In the genomic region with DNA sequence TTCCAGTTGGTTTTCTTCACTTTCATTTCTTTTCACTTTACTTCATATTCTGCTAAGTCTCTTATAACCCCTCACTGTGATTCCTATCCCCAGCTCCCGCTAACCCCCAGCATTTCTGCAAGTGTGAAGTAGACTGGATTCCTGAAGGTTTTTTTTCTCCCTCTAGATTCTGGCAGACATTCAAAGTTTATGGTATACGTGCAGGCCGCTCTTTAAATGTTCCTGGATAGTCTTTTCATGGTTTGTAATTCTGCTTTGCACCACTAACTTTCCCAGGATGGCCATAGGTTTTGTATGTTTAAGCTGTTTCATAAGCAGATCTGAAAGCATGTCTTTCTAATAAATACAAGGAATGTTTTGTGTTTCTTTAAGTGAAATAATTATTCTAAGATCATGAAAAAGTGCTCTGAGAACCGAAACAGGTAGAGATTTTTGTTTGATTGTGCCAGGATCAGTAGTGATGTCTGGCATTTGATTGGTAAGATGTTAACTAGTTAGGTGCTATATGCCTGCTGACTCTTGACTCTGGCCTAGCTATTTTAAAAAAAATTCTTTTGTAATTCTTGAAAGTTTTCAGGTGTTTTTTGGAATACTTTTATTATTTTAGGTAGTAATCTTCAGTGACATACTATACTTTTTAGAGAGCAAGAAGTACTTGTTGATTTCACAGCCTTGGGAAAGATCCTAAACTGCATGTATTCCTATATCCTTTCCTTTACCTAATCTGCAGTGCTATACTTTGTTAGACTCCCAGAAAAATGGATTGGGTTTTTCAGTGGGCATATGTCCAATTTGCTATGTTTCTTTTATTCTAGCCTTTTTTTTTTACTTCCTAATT, we compare ENCODE assay signal across 19 cellular contexts. TPM values are rescaled to one million over a fixed set of nuclear protein-coding genes. Genes with fewer than 3 reads are reported as not detected.
DNase-seq lines count a peak whose midpoint lies in the region; ATAC-seq, FAIRE-seq and TF ChIP-seq lines count a peak whose summit lies in the region.
"Had no signal": no experiment of that assay in that cellular context is flagged by ENCODE, and none has a peak within 500 bp of the region (broad histone marks: within the 10 kb centered on the region; RNA-seq: fewer than 3 reads in every experiment).

No MANE protein-coding gene starts in this region.

- intact Hi-C loops in right cardiac atrium (cut with DNase I): no loop called here
- intact Hi-C loops in activated CD4-positive, alpha-beta memory T cell treated with anti-CD3 and anti-CD28 coated beads for 36 hours (cut with micrococcal nuclease): no loop called here

- no peak overlapping the region for H4K91ac ChIP-seq in mesenchymal stem cell (ENCODE audit: low read length)

- TF ChIP-seq CTCF in cardiac muscle cell (IDR thresholded peaks at IDR 0.05; ENCODE audit: low read depth, low read length) (no peak), bronchial epithelial cell (IDR thresholded peaks at IDR 0.05; ENCODE audit: insufficient read depth, low read length, severe bottlenecking) (no peak), type B pancreatic cell (conservative IDR thresholded peaks at IDR 0.05) (no peak)

- H3K27ac ChIP-seq in cardiac muscle cell (peak overlapping the region; percentile 85), right cardiac atrium (ENCODE audit: low read length) (no peak overlapping the region), mesenchymal stem cell (ENCODE audit: low read length, poor library complexity, severe bottlenecking) (no peak overlapping the region)
- H3K27ac ChIP-seq: heart right ventricle, SJSA1 had no signal

- FAIRE-seq in bronchial epithelial cell (lab: Jason Lieb, UNC): no peak

- H3K18ac ChIP-seq in mesenchymal stem cell (ENCODE audit: low read depth in 1 of 2, low read length in 2 of 2): no peak overlapping the region

- no peak overlapping the region for H2AK5ac ChIP-seq in mesenchymal stem cell (ENCODE audit: low read length, severe bottlenecking)

- POLR2A ChIA-PET in activated CD4-positive, alpha-beta memory T cell treated with anti-CD3 and anti-CD28 coated beads for 36 hours (lab: Charles Lee): no interaction called here

- H3K27me3 ChIP-seq in cardiac muscle cell (no peaks in the 10 kb centered on the region), right cardiac atrium (ENCODE audit: control insufficient read depth, insufficient read depth) (no peaks in the 10 kb centered on the region), bronchial epithelial cell (ENCODE audit: control insufficient read depth, insufficient read depth, low read length) (no peaks in the 10 kb centered on the region), mesenchymal stem cell (ENCODE audit: control insufficient read depth in 1 of 2, insufficient read depth in 1 of 2, low read length in 2 of 2) (no peaks in the 10 kb centered on the region)
- H3K27me3 ChIP-seq: heart right ventricle, SJSA1 had no signal

- no peak overlapping the region for H2BK12ac ChIP-seq in mesenchymal stem cell (ENCODE audit: low read length in 2 of 2)

- H2BK15ac ChIP-seq in mesenchymal stem cell (ENCODE audit: low read depth, poor library complexity, severe bottlenecking): no peak overlapping the region

- H3K4ac ChIP-seq in mesenchymal stem cell (ENCODE audit: low read depth in 1 of 2, low read length in 2 of 2): no peak overlapping the region

- no peak overlapping the region for H2BK5ac ChIP-seq in mesenchymal stem cell (ENCODE audit: low read depth, low read length, poor library complexity, severe bottlenecking)

- ATAC-seq in right cardiac atrium: no peak
- ATAC-seq: heart right ventricle had no signal

- H3K14ac ChIP-seq in mesenchymal stem cell (ENCODE audit: low read length in 2 of 2): no peak overlapping the region

- DNase-seq in cardiac muscle cell (ENCODE audit: low read depth in 1 of 2, low spot score in 1 of 2) (peak; percentile 35 to 51), right cardiac atrium (no peak), bronchial epithelial cell (ENCODE audit: low read depth) (peak; percentile 8), mesenchymal stem cell (peak; percentile 44), type B pancreatic cell (ENCODE audit: extremely low spot score, unreplicated experiment) (no peak), HCEC 1CT (no peak), mesenteric fat pad (ENCODE audit: low spot score) (no peak)
- DNase-seq in activated CD4-positive, alpha-beta memory T cell treated with anti-CD3 and anti-CD28 coated beads for 36 hours: no peak
- DNase-seq: activated CD4-positive, alpha-beta T cell treated with anti-CD3 and anti-CD28 coated beads for 48 hours; activated T-cell treated with anti-CD3 and anti-CD28 coated beads for 4 hours; amniotic stem cell; EL; heart right ventricle; NCI-H1048; NCI-H2107; NCI-H526 treated with DMSO at 0.1 percent for 48 hours; OCI-M1; T-helper 9 cell had no signal

- H3K23ac ChIP-seq in mesenchymal stem cell (ENCODE audit: low read length in 2 of 2): no peak overlapping the region

- H3K9ac ChIP-seq in mesenchymal stem cell (ENCODE audit: low read length): no peak overlapping the region

- no peak overlapping the region for H2BK120ac ChIP-seq in mesenchymal stem cell (ENCODE audit: low read depth, low read length)

- no peaks in the 10 kb centered on the region for H3K9me3 Mint-ChIP-seq in type B pancreatic cell
- H3K9me3 Mint-ChIP-seq in activated CD4-positive, alpha-beta memory T cell treated with anti-CD3 and anti-CD28 coated beads for 36 hours: no peaks in the 10 kb centered on the region

- H3K36me3 Mint-ChIP-seq in type B pancreatic cell: peaks cover 21% of the 10 kb centered on the region
- H3K36me3 Mint-ChIP-seq in activated CD4-positive, alpha-beta memory T cell treated with anti-CD3 and anti-CD28 coated beads for 36 hours: no peaks in the 10 kb centered on the region

- H3K79me1 ChIP-seq in mesenchymal stem cell (replicated peaks; ENCODE audit: low read length, poor library complexity, severe bottlenecking): peaks cover 13% of the 10 kb centered on the region

- H2AFZ ChIP-seq in mesenchymal stem cell (ENCODE audit: low read depth, low read length): no peak overlapping the region

- H3K4me3 ChIP-seq in cardiac muscle cell (no peak overlapping the region), right cardiac atrium (ENCODE audit: low read length) (no peak overlapping the region), bronchial epithelial cell (ENCODE audit: low read depth, low read length) (no peak overlapping the region), mesenchymal stem cell (ENCODE audit: insufficient read depth in 1 of 2, low read depth in 1 of 2, low read length in 2 of 2) (no peak overlapping the region)
- H3K4me3 ChIP-seq: heart right ventricle, SJSA1 had no signal

- no peak overlapping the region for H3K27ac Mint-ChIP-seq in type B pancreatic cell
- H3K27ac Mint-ChIP-seq in activated CD4-positive, alpha-beta memory T cell treated with anti-CD3 and anti-CD28 coated beads for 36 hours: no peak overlapping the region

- H3K4me3 Mint-ChIP-seq in type B pancreatic cell: peak overlapping the region; percentile 1
- H3K4me3 Mint-ChIP-seq in activated CD4-positive, alpha-beta memory T cell treated with anti-CD3 and anti-CD28 coated beads for 36 hours: no peak overlapping the region

- peak overlapping the region; percentile 58 for H3K4me2 ChIP-seq in mesenchymal stem cell (ENCODE audit: low read length, poor library complexity, severe bottlenecking)

- H3K4me1 ChIP-seq in cardiac muscle cell (ENCODE audit: low read depth): peaks cover 29% of the 10 kb centered on the region
- H3K4me1 ChIP-seq in right cardiac atrium (ENCODE audit: control insufficient read depth, insufficient read depth, low read length): peaks cover 12% of the 10 kb centered on the region
- H3K4me1 ChIP-seq in mesenchymal stem cell (ENCODE audit: control insufficient read depth, insufficient read depth, low read depth, low read length): peaks cover 20% of the 10 kb centered on the region

- 42% methylated on average over 4 of the region's 4 CpGs for WGBS in right cardiac atrium
- WGBS in mesenchymal stem cell: 69% methylated on average over 4 of the region's 4 CpGs

- H4K8ac ChIP-seq in mesenchymal stem cell (ENCODE audit: low read length): no peak overlapping the region

- no peaks in the 10 kb centered on the region for H3K27me3 Mint-ChIP-seq in type B pancreatic cell
- no peaks in the 10 kb centered on the region for H3K27me3 Mint-ChIP-seq in activated CD4-positive, alpha-beta memory T cell treated with anti-CD3 and anti-CD28 coated beads for 36 hours

- H3K9me3 ChIP-seq in cardiac muscle cell (ENCODE audit: low read depth) (no peaks in the 10 kb centered on the region), right cardiac atrium (ENCODE audit: control insufficient read depth, low read length) (no peaks in the 10 kb centered on the region), mesenchymal stem cell (ENCODE audit: control insufficient read depth, low read length) (no peaks in the 10 kb centered on the region)
- H3K9me3 ChIP-seq: heart right ventricle, SJSA1 had no signal

- H3K36me3 ChIP-seq in cardiac muscle cell (no peaks in the 10 kb centered on the region), bronchial epithelial cell (ENCODE audit: control insufficient read depth, insufficient read depth, low read length) (no peaks in the 10 kb centered on the region), mesenchymal stem cell (ENCODE audit: control insufficient read depth in 1 of 2, insufficient read depth in 2 of 2, low read depth in 1 of 2, low read length in 2 of 2) (no peaks in the 10 kb centered on the region)

- peaks cover 47% of the 10 kb centered on the region for H3K4me1 Mint-ChIP-seq in type B pancreatic cell (ENCODE audit: unreplicated experiment)
- peaks cover 57% of the 10 kb centered on the region for H3K4me1 Mint-ChIP-seq in activated CD4-positive, alpha-beta memory T cell treated with anti-CD3 and anti-CD28 coated beads for 36 hours (ENCODE audit: low read depth)

- CTCF ChIA-PET in activated CD4-positive, alpha-beta memory T cell treated with anti-CD3 and anti-CD28 coated beads for 36 hours (lab: Charles Lee): no interaction called here

RNA-seq across cellular contexts. Expression of a gene that starts 29.7 kb away (rescaled TPM):
- total RNA-seq in cardiac muscle cell: 7.5 and 20.3 TPM in 2 replicates
- 13.2 and 15.0 TPM in 2 replicates for polyA plus RNA-seq in cardiac muscle cell
- 10 to 100 TPM; 11.4 to 14.2 (median 13.2) TPM for total RNA-seq in right cardiac atrium
- 5.0 TPM for polyA plus RNA-seq in right cardiac atrium
- 26.6 and 32.0 TPM in 2 replicates for total RNA-seq in bronchial epithelial cell
- 13.2 TPM for polyA plus RNA-seq in mesenchymal stem cell (2013, experiment 1 of 2)
- 13.5 TPM for polyA plus RNA-seq in mesenchymal stem cell (2013, experiment 2 of 2)
- total RNA-seq in type B pancreatic cell (ENCODE audit: low replicate concordance): 49.1 and 55.7 TPM in 2 replicates
- 10 to 100 TPM; 32.0 to 35.2 TPM for total RNA-seq in activated CD4-positive, alpha-beta memory T cell treated with anti-CD3 and anti-CD28 coated beads for 36 hours
- 14.8 TPM for total RNA-seq in mesenteric fat pad

Comparison
In these comparisons a context has a peak if more than half of its experiments do, and no peak if none do; other contexts are left out.
1. DNase-seq: peak in cardiac muscle cell (2 of 2), bronchial epithelial cell (single experiment) and mesenchymal stem cell (single experiment); none in right cardiac atrium (0 of 3), type B pancreatic cell (single experiment), activated CD4-positive, alpha-beta memory T cell treated with anti-CD3 and anti-CD28 coated beads for 36 hours (single experiment), HCEC 1CT (single experiment) and mesenteric fat pad (single experiment).